In the genomic region with DNA sequence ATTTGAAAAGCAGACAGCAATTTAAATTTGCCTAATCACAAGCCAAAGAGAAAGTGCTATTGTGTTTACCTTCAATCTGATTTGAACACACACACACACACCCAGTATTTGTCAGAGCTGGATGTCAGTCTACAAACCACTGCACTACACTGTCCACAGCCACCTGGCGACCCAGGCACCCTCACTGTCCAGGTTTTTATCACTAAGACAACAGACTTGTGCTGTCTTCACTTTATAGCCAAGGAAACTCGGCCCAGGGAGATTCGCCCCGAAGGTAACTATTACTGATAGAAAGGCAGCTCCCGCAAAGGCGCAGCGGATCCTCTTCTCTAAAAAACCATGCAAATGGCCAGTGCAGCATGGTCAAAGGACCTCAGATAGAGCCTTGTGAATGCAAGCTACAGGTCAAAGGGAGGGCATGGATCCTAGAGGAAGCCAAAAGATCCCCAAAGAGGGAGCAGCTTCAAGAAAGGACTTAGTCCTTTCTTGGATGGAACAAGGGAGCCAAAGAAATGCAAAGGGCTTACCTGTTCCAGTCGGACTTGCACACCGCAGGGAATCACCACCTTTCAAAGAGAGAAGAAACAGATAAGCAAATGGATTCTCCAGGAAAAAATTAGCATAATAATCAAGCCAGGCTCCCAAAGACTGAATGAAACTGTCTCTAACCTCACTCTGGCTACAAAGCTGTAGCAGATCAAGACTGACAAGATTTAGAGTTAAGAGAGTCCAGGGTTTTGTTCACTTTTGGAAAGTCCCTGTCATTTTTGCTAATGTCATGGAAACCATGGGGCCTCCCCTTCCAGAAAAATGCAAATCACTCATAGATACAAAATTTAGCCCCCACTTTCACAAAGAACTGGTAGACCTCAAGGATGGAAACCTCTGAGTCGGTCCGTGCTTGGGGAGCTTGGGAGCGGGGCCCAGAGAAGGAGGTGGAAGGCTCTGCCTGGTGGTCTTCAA, we compare ENCODE assay signal across 8 cellular contexts.
A peak's percentile ranks its signal among the peaks of the same experiment; 100 is the strongest.
DNase-seq lines count a peak whose midpoint lies in the region; ATAC-seq, FAIRE-seq and TF ChIP-seq lines count a peak whose summit lies in the region.

No MANE protein-coding gene starts in this region.

- no peak overlapping the region for H3K4me3 ChIP-seq in NT2/D1 (ENCODE audit: insufficient read length, low read depth)
- no peak overlapping the region for H3K4me3 ChIP-seq in mucosa of descending colon

- intact Hi-C loops in mucosa of descending colon (cut with DNase I, micrococcal nuclease): no loop called here

- H3K36me3 ChIP-seq in NT2/D1 (ENCODE audit: insufficient read depth, insufficient read length, low read length): peaks cover 36% of the 10 kb centered on the region
- H3K36me3 ChIP-seq in mucosa of descending colon (ENCODE audit: low read depth): no peaks in the 10 kb centered on the region

- ATAC-seq in GM21825 (IDR thresholded peaks at IDR 0.05; ENCODE audit: unreplicated experiment) (peak; percentile 49), mucosa of descending colon (peak; percentile 64)

- H3K27ac ChIP-seq in caudate nucleus (ENCODE audit: low read depth, low read length): no peak overlapping the region

- DNase-seq in GM12891 (ENCODE audit: insufficient read length, low spot score) (no peak), NT2/D1 (ENCODE audit: low read depth, low spot score) (peak; percentile 92), mucosa of descending colon (peak in 1 of 3 donors; percentile 50), DMS 273 (lab: John Stamatoyannopoulos, UW; ENCODE audit: unreplicated experiment) (no peak), caudate nucleus (lab: John Stamatoyannopoulos, UW) (no peak), NCI-H2171 treated with DMSO at 0.1 percent for 48 hours (lab: John Stamatoyannopoulos, UW) (no peak)
- DNase-seq in stimulated activated CD4-positive, alpha-beta T cell treated with anti-CD3 and anti-CD28 coated beads, Interleukin-4, amount 100 ng/mL, for 4 hours: no peak

- no peak for TF ChIP-seq CTCF in mucosa of descending colon (IDR thresholded peaks at IDR 0.05)

- H3K4me1 ChIP-seq in NT2/D1 (ENCODE audit: insufficient read depth, insufficient read length): peaks cover 28% of the 10 kb centered on the region
- peaks cover 57% of the 10 kb centered on the region for H3K4me1 ChIP-seq in mucosa of descending colon (ENCODE audit: low read depth)

- H3K27me3 ChIP-seq in NT2/D1 (ENCODE audit: insufficient read depth, insufficient read length): peaks cover 48% of the 10 kb centered on the region

- H3K9me3 ChIP-seq in NT2/D1 (ENCODE audit: insufficient read depth, low read length) (peaks cover 17% of the 10 kb centered on the region; the same call in 1 of the 2 replicates), mucosa of descending colon (no peaks in the 10 kb centered on the region)

- no peak for TF ChIP-seq POLR2A in GM12891 (IDR thresholded peaks at IDR 0.05; ENCODE audit: low read depth, low read length)

- H3K9ac ChIP-seq in NT2/D1 (ENCODE audit: insufficient read length, low read depth): no peak overlapping the region

- FAIRE-seq in GM12891 (lab: Jason Lieb, UNC): peak; percentile 80

TF ChIP-seq in GM12891, 5 proteins besides CTCF, POLR2A, EP300 and RAD21:
- TF ChIP-seq SPI1 (IDR thresholded peaks at IDR 0.05; ENCODE audit: low read depth, low read length): no peak
- TF ChIP-seq POU2F2 (IDR thresholded peaks at IDR 0.05; ENCODE audit: low read depth, low read length): peak; percentile 87; the same call in 1 of the 2 replicates
